10 cellular contexts compared by ENCODE assay signal in the genomic region with DNA sequence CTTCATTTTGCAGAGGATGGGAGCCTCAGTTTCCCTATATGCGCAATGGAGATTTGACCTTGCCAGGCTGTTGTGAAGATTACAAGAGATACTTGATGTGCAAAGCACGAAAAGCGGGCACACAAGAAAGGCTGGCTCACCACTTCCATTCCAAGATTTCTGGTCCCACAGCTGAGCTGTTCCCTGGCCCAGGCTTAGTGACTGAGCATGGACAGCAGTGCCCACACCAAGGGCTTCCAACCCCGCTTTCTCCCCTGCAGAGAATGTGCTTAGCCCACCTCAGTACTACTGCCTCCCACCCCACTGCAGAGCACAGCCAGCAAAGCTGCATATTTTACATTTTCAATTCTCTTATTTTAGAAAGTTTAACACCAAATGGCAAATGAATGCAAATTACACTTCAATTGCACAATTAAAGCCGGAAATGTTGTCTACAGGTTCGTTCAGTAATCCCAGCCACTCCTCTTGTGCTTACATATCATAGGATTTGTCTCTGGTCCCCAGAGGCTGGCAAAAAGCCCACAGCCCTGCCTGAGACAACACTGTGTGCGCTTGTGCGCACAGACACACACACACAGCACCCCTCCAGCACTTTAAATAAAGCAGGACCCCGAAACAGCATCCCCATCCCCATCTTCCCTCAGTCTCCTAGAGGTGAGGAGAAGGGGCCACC. TPM values are rescaled to one million over a fixed set of nuclear protein-coding genes. Genes with fewer than 3 reads are reported as not detected.
DNase-seq lines count a peak whose midpoint lies in the region; ATAC-seq and TF ChIP-seq lines count a peak whose summit lies in the region.
"Had no signal": no experiment of that assay in that cellular context is flagged by ENCODE, and none has a peak within 500 bp of the region (broad histone marks: within the 10 kb centered on the region; RNA-seq: fewer than 3 reads in every experiment).

No MANE protein-coding gene starts in this region.

- peaks cover 0 to 7% (median under 1%) of the 10 kb centered on the region in 11 experiments; a peak in 10 of 22 replicates for H3K9me3 ChIP-seq in BLaER1 treated with 17β-estradiol and CSF1 and Interleukin-3, amounts not matched to agents 10 nM and 100 nM (replicated peaks in 1 of 11)
- H3K9me3 ChIP-seq in duodenal mucosa (ENCODE audit: control insufficient read depth in 1 of 2, low read length in 2 of 2), result no peaks in the 10 kb centered on the region

- no peak overlapping the region for H3K4me3 ChIP-seq in BLaER1 treated with 17β-estradiol and CSF1 and Interleukin-3, amounts not matched to agents 10 nM and 100 nM
- no peak overlapping the region for H3K4me3 ChIP-seq in duodenal mucosa (ENCODE audit: low read depth in 1 of 2, low read length in 2 of 2)

- H3K36me3 ChIP-seq in BLaER1 treated with 17β-estradiol and CSF1 and Interleukin-3, amounts not matched to agents 10 nM and 100 nM, result peaks cover 1 to 89% (median 16%) of the 10 kb centered on the region in 11 experiments; a peak in 20 of 22 replicates
- peaks cover 0 to 3% of the 10 kb centered on the region in 2 donors for H3K36me3 ChIP-seq in duodenal mucosa (ENCODE audit: control insufficient read depth in 1 of 2, insufficient read depth in 2 of 2, low read length in 2 of 2)

- DNase-seq in MV-4-11 (lab: John Stamatoyannopoulos, UW) (peak; percentile 56), KG1 (lab: John Stamatoyannopoulos, UW) (no peak), NCI-H526 treated with DMSO at 0.1 percent for 48 hours (lab: John Stamatoyannopoulos, UW) (no peak)
- DNase-seq in activated CD8-positive, alpha-beta memory T cell treated with anti-CD3 and anti-CD28 coated beads, Interleukin-2, amount 10 ng/mL, durations not matched to agents 7 days and 5 days, result no peak
- DNase-seq: MM.1S, nephron progenitor cell had no signal

- no peaks in the 10 kb centered on the region for H3K9me3 Mint-ChIP-seq in nephron
- no peaks in the 10 kb centered on the region for H3K9me3 Mint-ChIP-seq in activated CD8-positive, alpha-beta memory T cell treated with anti-CD3 and anti-CD28 coated beads, Interleukin-2, amount 10 ng/mL, durations not matched to agents 7 days and 5 days (ENCODE audit: low read depth)
- H3K9me3 Mint-ChIP-seq: nephron progenitor cell had no signal

- peaks cover 92 to 100% (median 100%) of the 10 kb centered on the region in 10 experiments for H3K4me1 ChIP-seq in BLaER1 treated with 17β-estradiol and CSF1 and Interleukin-3, amounts not matched to agents 10 nM and 100 nM
- peaks cover 56 to 59% of the 10 kb centered on the region in 2 donors for H3K4me1 ChIP-seq in duodenal mucosa (ENCODE audit: control insufficient read depth in 1 of 2, insufficient read depth in 2 of 2, low read length in 2 of 2)

- ATAC-seq in activated CD8-positive, alpha-beta memory T cell treated with anti-CD3 and anti-CD28 coated beads, Interleukin-2, amount 10 ng/mL, durations not matched to agents 7 days and 5 days, result no peak
- no peak for ATAC-seq in HG03378 (IDR thresholded peaks at IDR 0.05; ENCODE audit: unreplicated experiment)

- no peak for TF ChIP-seq CTCF in nephron (IDR thresholded peaks at IDR 0.05; ENCODE audit: unreplicated experiment in 3 of 3)

- peak overlapping the region; percentile 92 to 94 (median 92) for H3K27ac Mint-ChIP-seq in nephron
- H3K27ac Mint-ChIP-seq in activated CD8-positive, alpha-beta memory T cell treated with anti-CD3 and anti-CD28 coated beads, Interleukin-2, amount 10 ng/mL, durations not matched to agents 7 days and 5 days, result no peak overlapping the region

- peak overlapping the region in 8 of 11 experiments; percentile 31 to 81 (median 74); a peak in 10 of 22 replicates for H3K27ac ChIP-seq in BLaER1 treated with 17β-estradiol and CSF1 and Interleukin-3, amounts not matched to agents 10 nM and 100 nM
- peak overlapping the region; percentile 60 for H3K27ac ChIP-seq in duodenal mucosa (ENCODE audit: low read depth, low read length)

- CTCF ChIA-PET in activated CD8-positive, alpha-beta memory T cell treated with anti-CD3 and anti-CD28 coated beads, Interleukin-2, amount 10 ng/mL, durations not matched to agents 7 days and 5 days (lab: Charles Lee), result interaction anchor here (1.3 kb wide), 1 partner anchor 22 kb away, joined by 6 read pairs; no protein-coding TSS in a partner anchor

- H3K27me3 Mint-ChIP-seq in nephron (ENCODE audit: low read depth), result no peaks in the 10 kb centered on the region
- no peaks in the 10 kb centered on the region for H3K27me3 Mint-ChIP-seq in activated CD8-positive, alpha-beta memory T cell treated with anti-CD3 and anti-CD28 coated beads, Interleukin-2, amount 10 ng/mL, durations not matched to agents 7 days and 5 days

- peaks cover 0 to 100% (median 0%) of the 10 kb centered on the region in 11 experiments; a peak in 7 of 22 replicates for H4K20me1 ChIP-seq in BLaER1 treated with 17β-estradiol and CSF1 and Interleukin-3, amounts not matched to agents 10 nM and 100 nM

- H3K27me3 ChIP-seq in BLaER1 treated with 17β-estradiol and CSF1 and Interleukin-3, amounts not matched to agents 10 nM and 100 nM, result no peaks in the 10 kb centered on the region
- H3K27me3 ChIP-seq in duodenal mucosa (ENCODE audit: control insufficient read depth in 1 of 2, insufficient read depth in 2 of 2, low read length in 2 of 2), result no peaks in the 10 kb centered on the region

- peak overlapping the region in 6 of 11 experiments; percentile 6 to 48 (median 20); a peak in 3 of 22 replicates for H3K9ac ChIP-seq in BLaER1 treated with 17β-estradiol and CSF1 and Interleukin-3, amounts not matched to agents 10 nM and 100 nM
- no peak overlapping the region for H3K9ac ChIP-seq in duodenal mucosa (ENCODE audit: low read depth in 1 of 2, low read length in 2 of 2)

- no peak overlapping the region for H3K4me3 Mint-ChIP-seq in nephron
- H3K4me3 Mint-ChIP-seq in activated CD8-positive, alpha-beta memory T cell treated with anti-CD3 and anti-CD28 coated beads, Interleukin-2, amount 10 ng/mL, durations not matched to agents 7 days and 5 days, result no peak overlapping the region

- H3K4me1 Mint-ChIP-seq in nephron, result peaks cover 72% of the 10 kb centered on the region
- H3K4me1 Mint-ChIP-seq in activated CD8-positive, alpha-beta memory T cell treated with anti-CD3 and anti-CD28 coated beads, Interleukin-2, amount 10 ng/mL, durations not matched to agents 7 days and 5 days, result peaks cover 26% of the 10 kb centered on the region

- peak overlapping the region; percentile 79 to 99 (median 91); a peak in 21 of 22 replicates for H3K4me2 ChIP-seq in BLaER1 treated with 17β-estradiol and CSF1 and Interleukin-3, amounts not matched to agents 10 nM and 100 nM

- peaks cover 4% of the 10 kb centered on the region for H3K36me3 Mint-ChIP-seq in nephron (ENCODE audit: low read depth)
- peaks cover 3% of the 10 kb centered on the region for H3K36me3 Mint-ChIP-seq in activated CD8-positive, alpha-beta memory T cell treated with anti-CD3 and anti-CD28 coated beads, Interleukin-2, amount 10 ng/mL, durations not matched to agents 7 days and 5 days

RNA-seq across cellular contexts. Expression of gene VAC14, which starts 51.8 kb away (rescaled TPM):
- total RNA-seq in activated CD8-positive, alpha-beta memory T cell treated with anti-CD3 and anti-CD28 coated beads, Interleukin-2, amount 10 ng/mL, durations not matched to agents 7 days and 5 days, result 10 to 100 TPM; 36.2 to 38.6 TPM

Comparison
In these comparisons a context has a peak if more than half of its experiments do, and no peak if none do; other contexts are left out.
1. H3K9ac ChIP-seq: peak in BLaER1 treated with 17β-estradiol and CSF1 and Interleukin-3, amounts not matched to agents 10 nM and 100 nM (6 of 11); none in duodenal mucosa (0 of 2).